In the genomic region with DNA sequence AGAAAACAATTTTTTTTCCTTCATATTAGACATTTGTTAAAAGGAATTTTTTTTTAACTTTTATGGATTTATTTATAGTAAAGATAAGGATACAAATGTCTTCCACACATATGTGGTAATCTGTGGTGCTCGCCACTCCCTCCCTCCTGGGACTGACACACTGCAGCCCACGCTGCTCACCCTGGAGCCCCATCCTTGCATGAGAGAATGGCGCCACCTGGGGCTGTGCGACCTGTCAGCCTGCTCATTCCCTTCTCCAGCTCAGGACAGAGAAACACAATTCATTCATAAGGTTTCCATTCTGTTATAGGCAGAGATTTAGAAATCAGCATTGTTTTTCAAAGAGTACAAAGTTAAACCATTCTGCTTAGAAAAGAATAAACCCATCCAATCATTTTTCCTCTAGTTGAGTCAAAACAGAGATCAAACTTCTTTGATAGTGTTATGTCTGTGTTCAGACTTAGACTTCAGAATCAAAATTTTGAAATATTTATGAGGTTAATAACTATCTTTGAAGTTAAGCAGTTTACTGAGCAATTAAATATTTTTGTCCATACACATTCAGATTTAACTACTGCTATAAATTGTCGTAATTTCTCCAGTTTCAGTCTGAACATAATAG, we compare ENCODE assay signal across 9 cellular contexts. TPM values are rescaled to one million over a fixed set of nuclear protein-coding genes. Genes with fewer than 3 reads are reported as not detected.
DNase-seq lines count a peak whose midpoint lies in the region; ATAC-seq lines count a peak whose summit lies in the region.
"Had no signal": no experiment of that assay in that cellular context is flagged by ENCODE, and none has a peak within 500 bp of the region (broad histone marks: within the 10 kb centered on the region; RNA-seq: fewer than 3 reads in every experiment).

No MANE protein-coding gene starts in this region.

- H3K27me3 ChIP-seq in MG63, result no peaks in the 10 kb centered on the region

- peaks cover 46% of the 10 kb centered on the region for H3K36me3 Mint-ChIP-seq in activated CD4-positive, alpha-beta memory T cell treated with anti-CD3 and anti-CD28 coated beads, Interleukin-2, amount 10 ng/mL, durations not matched to agents 7 days and 5 days (ENCODE audit: low read depth)

- ATAC-seq in HG02763 (IDR thresholded peaks at IDR 0.05; ENCODE audit: unreplicated experiment), result no peak

- H3K9me3 ChIP-seq in MG63, result no peaks in the 10 kb centered on the region

- CTCF ChIA-PET in activated CD4-positive, alpha-beta memory T cell treated with anti-CD3 and anti-CD28 coated beads, Interleukin-2, amount 10 ng/mL, durations not matched to agents 7 days and 5 days (lab: Charles Lee), result interaction anchor here (1.4 to 3.1 kb wide), 2 partner anchors 20 to 162 kb away, joined by 5 to 34 read pairs; no protein-coding TSS in a partner anchor

- no peak overlapping the region for H3K27ac Mint-ChIP-seq in activated CD4-positive, alpha-beta memory T cell treated with anti-CD3 and anti-CD28 coated beads, Interleukin-2, amount 10 ng/mL, durations not matched to agents 7 days and 5 days
- H3K27ac Mint-ChIP-seq: activated B cell treated with CpG ODN at 0.5 μM for 24 hours had no signal

- H3K4me1 Mint-ChIP-seq in activated CD4-positive, alpha-beta memory T cell treated with anti-CD3 and anti-CD28 coated beads, Interleukin-2, amount 10 ng/mL, durations not matched to agents 7 days and 5 days, result peaks cover 11% of the 10 kb centered on the region

- no peaks in the 10 kb centered on the region for H3K27me3 Mint-ChIP-seq in activated CD4-positive, alpha-beta memory T cell treated with anti-CD3 and anti-CD28 coated beads, Interleukin-2, amount 10 ng/mL, durations not matched to agents 7 days and 5 days
- H3K27me3 Mint-ChIP-seq: activated B cell treated with CpG ODN at 0.5 μM for 24 hours had no signal

- H3K4me3 ChIP-seq in MG63, result no peak overlapping the region

- H3K36me3 ChIP-seq in MG63, result peaks cover 59% of the 10 kb centered on the region

- no peaks in the 10 kb centered on the region for H3K9me3 Mint-ChIP-seq in activated CD4-positive, alpha-beta memory T cell treated with anti-CD3 and anti-CD28 coated beads, Interleukin-2, amount 10 ng/mL, durations not matched to agents 7 days and 5 days
- H3K9me3 Mint-ChIP-seq: activated B cell treated with CpG ODN at 0.5 μM for 24 hours had no signal

- no peak overlapping the region for H3K4me3 Mint-ChIP-seq in activated CD4-positive, alpha-beta memory T cell treated with anti-CD3 and anti-CD28 coated beads, Interleukin-2, amount 10 ng/mL, durations not matched to agents 7 days and 5 days
- H3K4me3 Mint-ChIP-seq: activated B cell treated with CpG ODN at 0.5 μM for 24 hours had no signal

- POLR2A ChIA-PET in activated CD4-positive, alpha-beta memory T cell treated with anti-CD3 and anti-CD28 coated beads, Interleukin-2, amount 10 ng/mL, durations not matched to agents 7 days and 5 days (lab: Charles Lee), result interaction anchor here (0.9 kb wide), 1 partner anchor 50 kb away, joined by 3 read pairs; no protein-coding TSS in a partner anchor

- peak; percentile 63 for DNase-seq in GM03348 (ENCODE audit: low spot score)
- peak; percentile 47 for DNase-seq in MG63
- peak; percentile 44 for DNase-seq in activated CD4-positive, alpha-beta memory T cell treated with anti-CD3 and anti-CD28 coated beads, Interleukin-2, amount 10 ng/mL, durations not matched to agents 7 days and 5 days
- DNase-seq in globus pallidus (ENCODE audit: low spot score), result peak; percentile 69
- peak; percentile 23 for DNase-seq in retina
- no peak for DNase-seq in germinal center (ENCODE audit: low spot score)
- DNase-seq in SIG-M5 (lab: John Stamatoyannopoulos, UW), result no peak
- DNase-seq: activated B cell treated with CpG ODN at 0.5 μM for 24 hours had no signal

RNA-seq across cellular contexts. Expression of a gene that starts 42.8 kb away (rescaled TPM):
- total RNA-seq in MG63 (2014; rRNA removed; shearing (Covaris generic); ENCODE audit: low replicate concordance), result 96.3 and 137 TPM in 2 replicates
- 100 to 1,000 TPM; 107 to 109 TPM for total RNA-seq in activated CD4-positive, alpha-beta memory T cell treated with anti-CD3 and anti-CD28 coated beads, Interleukin-2, amount 10 ng/mL, durations not matched to agents 7 days and 5 days

Comparison
In these comparisons a context has a peak if more than half of its experiments do, and no peak if none do; other contexts are left out.
1. DNase-seq: peak in GM03348 (single experiment), MG63 (single experiment), activated CD4-positive, alpha-beta memory T cell treated with anti-CD3 and anti-CD28 coated beads, Interleukin-2, amount 10 ng/mL, durations not matched to agents 7 days and 5 days (single experiment), globus pallidus (single experiment) and retina (single experiment); none in germinal center (single experiment) and SIG-M5 (single experiment).